Comparison of ENCODE assay signal across 21 cellular contexts in the genomic region with DNA sequence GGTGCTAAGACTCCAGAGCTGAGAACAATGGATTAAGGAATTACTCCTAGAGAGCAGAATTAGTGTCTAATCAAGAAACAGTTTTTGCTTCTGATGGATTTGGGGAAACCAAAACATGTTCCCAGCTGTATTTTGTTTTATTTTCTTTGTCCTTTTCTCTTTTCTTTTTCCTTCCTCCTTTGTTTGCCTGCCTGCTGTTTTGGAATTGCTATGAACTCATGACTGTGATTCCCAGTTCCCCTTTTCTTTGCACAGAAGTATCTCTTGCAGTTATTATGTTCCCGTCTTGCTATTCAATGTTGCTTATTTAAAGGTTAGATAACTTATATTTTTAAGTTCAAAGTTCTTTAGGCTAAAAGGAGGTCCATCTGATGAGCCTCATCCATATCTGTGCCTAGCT.
DNase-seq lines count a peak whose midpoint lies in the region; ATAC-seq lines count a peak whose summit lies in the region.
"Had no signal": no experiment of that assay in that cellular context is flagged by ENCODE, and none has a peak within 500 bp of the region (broad histone marks: within the 10 kb centered on the region; RNA-seq: fewer than 3 reads in every experiment).

No MANE protein-coding gene starts in this region.

- no peaks in the 10 kb centered on the region for H3K36me3 Mint-ChIP-seq in dendritic cell treated with granulocyte-macrophage colony-stimulating factor and Interleukin-4, amounts not matched to agents 40 ng/mL and 50 ng/mL, for 4 days (ENCODE audit: low read depth)
- H3K36me3 Mint-ChIP-seq: activated naive CD8-positive, alpha-beta T cell had no signal

- no peaks in the 10 kb centered on the region for H3K27me3 Mint-ChIP-seq in dendritic cell treated with granulocyte-macrophage colony-stimulating factor and Interleukin-4, amounts not matched to agents 40 ng/mL and 50 ng/mL, for 4 days
- H3K27me3 Mint-ChIP-seq: activated CD4-positive, alpha-beta T cell treated with anti-CD3 and anti-CD28 coated beads, Interleukin-2, amount 10 ng/mL, durations not matched to agents 7 days and 5 days had no signal

- H3K4me3 Mint-ChIP-seq in dendritic cell treated with granulocyte-macrophage colony-stimulating factor and Interleukin-4, amounts not matched to agents 40 ng/mL and 50 ng/mL, for 4 days, result peak overlapping the region; percentile 25
- H3K4me3 Mint-ChIP-seq: activated CD4-positive, alpha-beta T cell treated with anti-CD3 and anti-CD28 coated beads, Interleukin-2, amount 10 ng/mL, durations not matched to agents 7 days and 5 days; activated naive CD8-positive, alpha-beta T cell; activated T-helper 17 cell treated with anti-CD3 and anti-CD28 coated beads, Interleukin-2, amount 50 U/mL, for 72 hours; central memory CD8-positive, alpha-beta T cell; nephron progenitor cell; T-helper 1 cell treated with Interleukin-12 subunit alpha and Interleukin-12 subunit beta and Interleukin-4 antibody, amounts not matched to agents 30 μg/mL and 1 μg/mL, for 36 hours had no signal

- ATAC-seq in GM18502 (IDR thresholded peaks at IDR 0.05; ENCODE audit: poor library complexity, unreplicated experiment), result peak; percentile 46
- no peak for ATAC-seq in GM19023 (IDR thresholded peaks at IDR 0.05; ENCODE audit: unreplicated experiment)
- ATAC-seq in GM21447 (IDR thresholded peaks at IDR 0.05; ENCODE audit: unreplicated experiment), result no peak
- ATAC-seq: activated T-helper 17 cell treated with anti-CD3 and anti-CD28 coated beads, Interleukin-2, amount 50 U/mL, for 72 hours; left ventricle myocardium superior had no signal

- DNase-seq in Ammon's horn (ENCODE audit: low spot score) (peak; percentile 34), Kasumi-1 (lab: John Stamatoyannopoulos, UW) (peak; percentile 29 to 31), SW480 (ENCODE audit: low spot score) (no peak), glomerular visceral epithelial cell (ENCODE audit: extremely low spot score) (no peak)
- DNase-seq: ACHN; activated CD4-positive, alpha-beta T cell treated with anti-CD3 and anti-CD28 coated beads, Interleukin-2, amount 10 ng/mL, durations not matched to agents 7 days and 5 days; activated CD8-positive, alpha-beta memory T cell treated with anti-CD3 and anti-CD28 coated beads, Interleukin-2, amount 50 U/mL, for 4 hours; C1 segment of cervical spinal cord; left ventricle myocardium superior; NCI-H146; NCI-H524; nephron progenitor cell; posterior cingulate gyrus had no signal

- peak overlapping the region; percentile 83 for H3K27ac Mint-ChIP-seq in dendritic cell treated with granulocyte-macrophage colony-stimulating factor and Interleukin-4, amounts not matched to agents 40 ng/mL and 50 ng/mL, for 4 days
- H3K27ac Mint-ChIP-seq: activated CD4-positive, alpha-beta T cell treated with anti-CD3 and anti-CD28 coated beads, Interleukin-2, amount 10 ng/mL, durations not matched to agents 7 days and 5 days; activated naive CD8-positive, alpha-beta T cell; activated T-helper 17 cell treated with anti-CD3 and anti-CD28 coated beads, Interleukin-2, amount 50 U/mL, for 72 hours; nephron progenitor cell; T-helper 1 cell treated with Interleukin-12 subunit alpha and Interleukin-12 subunit beta and Interleukin-4 antibody, amounts not matched to agents 30 μg/mL and 1 μg/mL, for 36 hours had no signal

- peaks cover 15% of the 10 kb centered on the region for H3K4me1 Mint-ChIP-seq in dendritic cell treated with granulocyte-macrophage colony-stimulating factor and Interleukin-4, amounts not matched to agents 40 ng/mL and 50 ng/mL, for 4 days (ENCODE audit: low read depth)
- H3K4me1 Mint-ChIP-seq: activated CD4-positive, alpha-beta T cell treated with anti-CD3 and anti-CD28 coated beads, Interleukin-2, amount 10 ng/mL, durations not matched to agents 7 days and 5 days; activated T-helper 17 cell treated with anti-CD3 and anti-CD28 coated beads, Interleukin-2, amount 50 U/mL, for 72 hours; central memory CD8-positive, alpha-beta T cell had no signal

- no peaks in the 10 kb centered on the region for H3K9me3 Mint-ChIP-seq in dendritic cell treated with granulocyte-macrophage colony-stimulating factor and Interleukin-4, amounts not matched to agents 40 ng/mL and 50 ng/mL, for 4 days
- H3K9me3 Mint-ChIP-seq: activated CD4-positive, alpha-beta T cell treated with anti-CD3 and anti-CD28 coated beads, Interleukin-2, amount 10 ng/mL, durations not matched to agents 7 days and 5 days; activated T-helper 17 cell treated with anti-CD3 and anti-CD28 coated beads, Interleukin-2, amount 50 U/mL, for 72 hours; nephron progenitor cell; T-helper 1 cell treated with Interleukin-12 subunit alpha and Interleukin-12 subunit beta and Interleukin-4 antibody, amounts not matched to agents 30 μg/mL and 1 μg/mL, for 36 hours had no signal

- intact Hi-C loops in dendritic cell treated with granulocyte-macrophage colony-stimulating factor and Interleukin-4, amounts not matched to agents 40 ng/mL and 50 ng/mL, for 4 days (cut with micrococcal nuclease), result loop anchor here (5.0 kb wide), 1 partner anchor 76 kb away; the partner anchor contains the start of gene GBE1

Comparison
In these comparisons a context has a peak if more than half of its experiments do, and no peak if none do; other contexts are left out.
1. DNase-seq: peak in Ammon's horn (single experiment) and Kasumi-1 (2 of 2); none in SW480 (single experiment) and glomerular visceral epithelial cell (single experiment).